ENCODE assay signal across 8 cellular contexts in genomic region chr1:112718691-112719418, GRCh38. TPM values are rescaled to one million over a fixed set of nuclear protein-coding genes. Genes with fewer than 3 reads are reported as not detected.
DNase-seq lines count a peak whose midpoint lies in the region; ATAC-seq and TF ChIP-seq lines count a peak whose summit lies in the region.

No MANE protein-coding gene starts in this region.

- CTCF ChIA-PET in AG04449 (lab: Yijun Ruan, JAX), result interaction anchor here (0.6 to 11.1 kb wide), 46 partner anchors 9 to 393 kb away, joined by 3 to 1029 read pairs (median 4); partner anchors contain the start of genes CAPZA1, LRIG2, RHOC and ST7L

- H3K36me3 ChIP-seq in lung (ENCODE audit: control insufficient read depth in 2 of 2, insufficient read depth in 2 of 2, low read length in 2 of 2), result no peaks in the 10 kb centered on the region

- H3K27ac ChIP-seq in coronary artery (no peak overlapping the region), lung (ENCODE audit: low read depth in 1 of 2, low read length in 1 of 2) (no peak overlapping the region)

- peak overlapping the region; percentile 6; the same call in 1 of the 2 replicates for H3K4me3 ChIP-seq in AG04449 (ENCODE audit: low read depth, low read length)
- peak overlapping the region; percentile 65 for H3K4me3 ChIP-seq in coronary artery
- no peak overlapping the region for H3K4me3 ChIP-seq in lung

- DNase-seq in AG04449 (ENCODE audit: low read depth, low spot score), result no peak
- peak; percentile 87 for DNase-seq in GM20000 (ENCODE audit: low spot score)
- peak; percentile 64 for DNase-seq in NCI-H460 (ENCODE audit: extremely low read depth, low read depth)
- peak; percentile 73 for DNase-seq in activated CD4-positive, alpha-beta T cell treated with anti-CD3 and anti-CD28 coated beads, Interleukin-2, amount 50 U/mL, for 1 hour
- DNase-seq in coronary artery (ENCODE audit: low spot score), result no peak
- DNase-seq in lung (ENCODE audit: low spot score), result peak; percentile 76
- DNase-seq in stimulated activated CD4-positive, alpha-beta T cell treated with anti-CD3 and anti-CD28 coated beads, TNF-alpha, amount 100 ng/mL, for 24 hours (ENCODE audit: low read depth in 3 of 3), result peak in 2 of 3 experiments; percentile 60 to 79
- DNase-seq in GF-D8 (lab: John Stamatoyannopoulos, UW), result no peak

- no peaks in the 10 kb centered on the region for H3K9me3 ChIP-seq in lung (ENCODE audit: control insufficient read depth in 2 of 2, insufficient read depth in 1 of 2, low read length in 1 of 2)

- H3K4me1 ChIP-seq in lung (ENCODE audit: control insufficient read depth in 2 of 2, insufficient read depth in 2 of 2, low read length in 2 of 2), result peaks cover 0 to 7% of the 10 kb centered on the region in 2 donors

- ATAC-seq in lung (ENCODE audit: insufficient read depth, low FRiP score), result no peak

- no peaks in the 10 kb centered on the region for H3K27me3 ChIP-seq in lung (ENCODE audit: control insufficient read depth, insufficient read depth)

- 19 to 21% methylated on average over 44 of the region's 44 CpGs for WGBS in lung, 2 donors

- POLR2A ChIA-PET in AG04449 (lab: Yijun Ruan, JAX), result no interaction called here

- TF ChIP-seq CTCF in AG04449 (IDR thresholded peaks at IDR 0.05; ENCODE audit: insufficient read depth, low read length, missing control alignments), result peak; percentile 99
- peak; percentile 84 for TF ChIP-seq CTCF in GM20000 (IDR thresholded peaks at IDR 0.05; ENCODE audit: extremely low read depth, missing control alignments)
- TF ChIP-seq CTCF in coronary artery (IDR thresholded peaks at IDR 0.05), result peak; percentile 88
- peak; percentile 57 for TF ChIP-seq CTCF in lung (IDR thresholded peaks at IDR 0.05; ENCODE audit: control extremely low read depth, extremely low read depth)

RNA-seq across cellular contexts. Expression of gene PPM1J, which starts 3.7 kb away (rescaled TPM):
- total RNA-seq in NCI-H460 (2014; rRNA removed; shearing (Covaris generic)), result 0.69 and 0.72 TPM in 2 replicates
- polyA plus RNA-seq in NCI-H460 (2014; cell fraction: nucleus; rRNA removed), result 0.78 and 0.81 TPM in 2 replicates
- under 1 TPM in 1 of 2 donors, not detected in 1; 0.64 TPM for total RNA-seq in lung
- polyA plus RNA-seq in lung, result under 1 TPM; 0.45 to 0.92 TPM

RNA-seq across cellular contexts. Expression of gene RHOC, which starts 11.9 kb away (rescaled TPM):
- total RNA-seq in NCI-H460 (2014; rRNA removed; shearing (Covaris generic)), result 76.9 and 96.3 TPM in 2 replicates
- polyA plus RNA-seq in NCI-H460 (2014; cell fraction: nucleus; rRNA removed), result 98.2 and 111 TPM in 2 replicates
- total RNA-seq in lung, result 100 to 1,000 TPM; 125 to 211 TPM
- polyA plus RNA-seq in lung, result 100 to 1,000 TPM; 169 to 243 TPM

RNA-seq across cellular contexts. Expression of gene MOV10, which starts 44.4 kb away (rescaled TPM):
- total RNA-seq in NCI-H460 (2014; rRNA removed; shearing (Covaris generic)), result 25.8 and 29.5 TPM in 2 replicates
- 64.5 and 83.7 TPM in 2 replicates for polyA plus RNA-seq in NCI-H460 (2014; cell fraction: nucleus; rRNA removed)
- total RNA-seq in lung, result 10 to 100 TPM; 37.7 to 51.3 TPM
- polyA plus RNA-seq in lung, result 10 to 100 TPM; 33.4 to 42.7 TPM

Comparison
In these comparisons a context has a peak if more than half of its experiments do, and no peak if none do; other contexts are left out.
1. DNase-seq: peak in GM20000 (single experiment), NCI-H460 (single experiment), activated CD4-positive, alpha-beta T cell treated with anti-CD3 and anti-CD28 coated beads, Interleukin-2, amount 50 U/mL, for 1 hour (single experiment), lung (single experiment) and stimulated activated CD4-positive, alpha-beta T cell treated with anti-CD3 and anti-CD28 coated beads, TNF-alpha, amount 100 ng/mL, for 24 hours (2 of 3); none in AG04449 (single experiment), coronary artery (single experiment) and GF-D8 (single experiment).
2. Peak in every context shown above with its lines, with median percentiles within 50 percentile points of each other: CTCF ChIP-seq.